In the genomic region with DNA sequence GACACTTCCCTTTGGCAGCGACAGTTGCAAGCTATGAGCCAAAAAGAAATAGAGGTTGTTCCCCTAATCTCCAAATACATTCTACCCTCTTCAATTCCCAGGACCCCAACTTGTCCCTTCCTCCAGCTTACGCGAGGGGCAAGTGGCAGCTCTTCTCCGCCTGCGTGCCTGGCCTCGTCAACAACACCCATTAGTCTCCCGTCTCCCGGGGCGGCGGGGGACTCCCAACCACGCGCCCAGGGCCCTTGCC, we compare ENCODE assay signal across 8 cellular contexts. TPM values are rescaled to one million over a fixed set of nuclear protein-coding genes. Genes with fewer than 3 reads are reported as not detected.
DNase-seq lines count a peak whose midpoint lies in the region; ATAC-seq and TF ChIP-seq lines count a peak whose summit lies in the region.

No MANE protein-coding gene starts in this region.

- TF ChIP-seq RAD21 in liver (IDR thresholded peaks at IDR 0.05) = no peak

- H3K36me3 Mint-ChIP-seq in activated CD8-positive, alpha-beta memory T cell treated with anti-CD3 and anti-CD28 coated beads, Interleukin-2, amount 10 ng/mL, durations not matched to agents 7 days and 5 days = peaks cover 10% of the 10 kb centered on the region

- H3K9me3 Mint-ChIP-seq in activated CD8-positive, alpha-beta memory T cell treated with anti-CD3 and anti-CD28 coated beads, Interleukin-2, amount 10 ng/mL, durations not matched to agents 7 days and 5 days (ENCODE audit: low read depth) = no peaks in the 10 kb centered on the region

- peak overlapping the region; percentile 52 to 53 for H3K9ac ChIP-seq in liver (ENCODE audit: low read depth in 1 of 2, low read length in 2 of 2)

- ATAC-seq in activated CD8-positive, alpha-beta memory T cell treated with anti-CD3 and anti-CD28 coated beads, Interleukin-2, amount 10 ng/mL, durations not matched to agents 7 days and 5 days = no peak

- H3K4me1 ChIP-seq in liver (ENCODE audit: control insufficient read depth in 4 of 4, insufficient read depth in 4 of 4, low read length in 3 of 4) = peaks cover 0 to 34% (median 19%) of the 10 kb centered on the region in 4 donors
- no peaks in the 10 kb centered on the region for H3K4me1 ChIP-seq in thymus (ENCODE audit: control insufficient read depth, insufficient read depth, low read length)

- peak overlapping the region; percentile 70 for H3K4me3 Mint-ChIP-seq in activated CD8-positive, alpha-beta memory T cell treated with anti-CD3 and anti-CD28 coated beads, Interleukin-2, amount 10 ng/mL, durations not matched to agents 7 days and 5 days

- in situ Hi-C loops in astrocyte of the cerebellum (cut with HindIII; ENCODE audit: low sequenced_read_pairs) = loop anchor here (5.0 kb wide), 1 partner anchor 92 kb away; no protein-coding TSS in a partner anchor

- H3K4me3 ChIP-seq in astrocyte of the cerebellum (ENCODE audit: low read depth, low read length) (peak overlapping the region; percentile 78), liver (ENCODE audit: low read depth in 1 of 3, low read length in 3 of 3) (peak overlapping the region; percentile 62 to 99 (median 79)), thymus (ENCODE audit: low read length) (peak overlapping the region; percentile 93)

- H3K27ac ChIP-seq in liver (ENCODE audit: low read depth in 1 of 2, low read length in 2 of 2) (peak overlapping the region; percentile 77 to 88), thymus (ENCODE audit: low read depth) (peak overlapping the region; percentile 86)

- peaks cover 28% of the 10 kb centered on the region for H3K27me3 Mint-ChIP-seq in activated CD8-positive, alpha-beta memory T cell treated with anti-CD3 and anti-CD28 coated beads, Interleukin-2, amount 10 ng/mL, durations not matched to agents 7 days and 5 days

- DNase-seq in activated CD8-positive, alpha-beta memory T cell treated with anti-CD3 and anti-CD28 coated beads, Interleukin-2, amount 10 ng/mL, durations not matched to agents 7 days and 5 days = no peak
- no peak for DNase-seq in activated CD8-positive, alpha-beta memory T cell treated with anti-CD3 and anti-CD28 coated beads, Interleukin-2, amount 50 U/mL, for 48 hours
- DNase-seq in astrocyte of the cerebellum (ENCODE audit: low read depth) (no peak), cortex of kidney (lab: John Stamatoyannopoulos, UW) (no peak), OCI-M2 (lab: John Stamatoyannopoulos, UW; ENCODE audit: unreplicated experiment) (no peak)
- DNase-seq in activated CD4-positive, alpha-beta T cell treated with anti-CD3 and anti-CD28 coated beads, Interleukin-2, amount 50 U/mL, for 4 hours = no peak

- H3K27ac Mint-ChIP-seq in activated CD8-positive, alpha-beta memory T cell treated with anti-CD3 and anti-CD28 coated beads, Interleukin-2, amount 10 ng/mL, durations not matched to agents 7 days and 5 days = peak overlapping the region; percentile 43

- TF ChIP-seq CTCF in astrocyte of the cerebellum (IDR thresholded peaks at IDR 0.05; ENCODE audit: low read depth, low read length, missing control alignments) = no peak
- TF ChIP-seq CTCF in liver (IDR thresholded peaks at IDR 0.05; ENCODE audit: low read depth, low read length, missing input control) = no peak

- WGBS in liver = 2% methylated on average over 12 of the region's 12 CpGs
- 2% methylated on average over 12 of the region's 12 CpGs for WGBS in thymus

- CTCF ChIA-PET in activated CD8-positive, alpha-beta memory T cell treated with anti-CD3 and anti-CD28 coated beads, Interleukin-2, amount 10 ng/mL, durations not matched to agents 7 days and 5 days (lab: Charles Lee) = interaction anchor here (0.6 to 3.4 kb wide), 12 partner anchors 9 to 854 kb away, joined by 3 to 21 read pairs (median 8); no protein-coding TSS in a partner anchor

- H3K36me3 ChIP-seq in liver (ENCODE audit: control insufficient read depth in 4 of 4, insufficient read depth in 3 of 4, low read depth in 1 of 4, low read length in 3 of 4) (peaks cover 0 to 2% (median 0%) of the 10 kb centered on the region in 4 donors), thymus (ENCODE audit: control insufficient read depth, insufficient read depth) (no peaks in the 10 kb centered on the region)

- H3K27me3 ChIP-seq in liver (ENCODE audit: control insufficient read depth in 4 of 4, insufficient read depth in 4 of 4, low read length in 3 of 4) (no peaks in the 10 kb centered on the region), thymus (ENCODE audit: control insufficient read depth, insufficient read depth) (no peaks in the 10 kb centered on the region)

- peaks cover 37% of the 10 kb centered on the region for H3K4me1 Mint-ChIP-seq in activated CD8-positive, alpha-beta memory T cell treated with anti-CD3 and anti-CD28 coated beads, Interleukin-2, amount 10 ng/mL, durations not matched to agents 7 days and 5 days

- H3K9me3 ChIP-seq in liver (ENCODE audit: control insufficient read depth in 4 of 4, low read length in 3 of 4) (no peaks in the 10 kb centered on the region), thymus (ENCODE audit: control insufficient read depth) (no peaks in the 10 kb centered on the region)

TF ChIP-seq in liver, 16 proteins besides CTCF, POLR2A, EP300 and RAD21:
- TF ChIP-seq HNF4G (IDR thresholded peaks at IDR 0.05) (no peak), FOXA1 (IDR thresholded peaks at IDR 0.05) (no peak), SP1 (IDR thresholded peaks at IDR 0.05) (no peak), TAF1 (conservative IDR thresholded peaks at IDR 0.05) (peak; percentile 29), YY1 (IDR thresholded peaks at IDR 0.05) (no peak), JUND (IDR thresholded peaks at IDR 0.05) (no peak)
- TF ChIP-seq, protein P1, sequence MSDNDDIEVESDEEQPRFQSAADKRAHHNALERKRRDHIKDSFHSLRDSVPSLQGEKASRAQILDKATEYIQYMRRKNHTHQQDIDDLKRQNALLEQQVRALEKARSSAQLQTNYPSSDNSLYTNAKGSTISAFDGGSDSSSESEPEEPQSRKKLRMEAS (IDR thresholded peaks at IDR 0.05) = no peak

RNA-seq across cellular contexts. Expression of a gene that starts 0.5 kb away (rescaled TPM):
- 10 to 100 TPM; 35.0 to 49.6 TPM for total RNA-seq in activated CD8-positive, alpha-beta memory T cell treated with anti-CD3 and anti-CD28 coated beads, Interleukin-2, amount 10 ng/mL, durations not matched to agents 7 days and 5 days
- total RNA-seq in liver = 10 to 100 TPM; 30.6 to 51.5 TPM
- polyA plus RNA-seq in liver (10 to 100 TPM; 21.3 to 33.3 TPM), thymus (93.0 TPM)
